In the genomic region with DNA sequence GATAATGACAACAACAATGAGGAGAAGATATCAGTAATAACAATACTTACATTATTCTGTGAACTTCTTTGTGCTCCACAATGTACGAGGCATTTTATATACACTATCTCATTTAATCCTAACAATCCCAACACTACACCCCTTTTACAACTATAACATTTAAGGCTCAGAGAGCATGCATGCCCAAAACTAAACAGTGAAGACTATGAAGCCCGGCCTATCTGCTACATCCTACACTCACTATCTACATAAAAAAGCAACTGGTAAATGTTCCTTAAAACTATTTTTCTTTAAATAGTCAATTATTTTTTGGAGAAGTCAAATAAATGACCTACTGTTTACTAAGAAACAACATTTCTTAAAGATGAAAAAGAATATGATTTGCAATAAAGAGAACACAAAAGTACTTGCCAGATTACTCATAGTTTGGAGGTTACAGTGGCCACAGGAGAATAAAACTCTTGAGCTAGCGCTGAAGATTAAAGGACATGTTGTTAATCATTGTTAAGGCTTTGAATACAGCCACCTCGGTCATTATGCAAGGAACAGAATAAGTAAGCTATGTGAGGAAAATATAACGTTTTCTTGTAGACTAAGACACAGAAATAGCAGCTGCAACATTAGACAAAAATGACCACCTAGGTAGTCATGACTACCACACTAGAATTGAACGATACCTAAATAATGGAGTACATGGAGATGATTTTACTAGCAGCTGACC, we compare ENCODE assay signal across 1 cellular context.
TF ChIP-seq lines count a peak whose summit lies in the region.

No MANE protein-coding gene starts in this region.

TF ChIP-seq in HepG2, 621 proteins besides CTCF, POLR2A, EP300 and RAD21 (continued from another document):
- TF ChIP-seq, protein P1, sequence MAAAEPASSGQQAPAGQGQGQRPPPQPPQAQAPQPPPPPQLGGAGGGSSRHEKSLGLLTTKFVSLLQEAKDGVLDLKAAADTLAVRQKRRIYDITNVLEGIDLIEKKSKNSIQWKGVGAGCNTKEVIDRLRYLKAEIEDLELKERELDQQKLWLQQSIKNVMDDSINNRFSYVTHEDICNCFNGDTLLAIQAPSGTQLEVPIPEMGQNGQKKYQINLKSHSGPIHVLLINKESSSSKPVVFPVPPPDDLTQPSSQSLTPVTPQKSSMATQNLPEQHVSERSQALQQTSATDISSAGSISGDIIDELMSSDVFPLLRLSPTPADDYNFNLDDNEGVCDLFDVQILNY (CRISPR knock-in tag; conservative IDR thresholded peaks at IDR 0.05): no peak
